Comparison of ENCODE assay signal across 8 cellular contexts in genomic region chr14:93655078-93655750, GRCh38.
A peak's percentile ranks its signal among the peaks of the same experiment; 100 is the strongest.
DNase-seq lines count a peak whose midpoint lies in the region; ATAC-seq, FAIRE-seq and TF ChIP-seq lines count a peak whose summit lies in the region.

No MANE protein-coding gene starts in this region.

- ATAC-seq in A549 (peak; percentile 50 to 71; a peak in 4 of 6 replicates), GM19328 (IDR thresholded peaks at IDR 0.05; ENCODE audit: unreplicated experiment) (no peak), HG02571 (IDR thresholded peaks at IDR 0.05; ENCODE audit: unreplicated experiment) (no peak)

- H3K4me1 ChIP-seq in A549 (no peaks in the 10 kb centered on the region), tibial nerve (peaks cover 0 to 15% (median 2%) of the 10 kb centered on the region in 4 donors)

- WGBS in A549 (ENCODE audit: missing lambda C conversion rate) = 31% methylated on average over 10 of the region's 10 CpGs
- WGBS in tibial nerve, 2 donors = 32 to 35% methylated on average over 10 of the region's 10 CpGs

- no peaks in the 10 kb centered on the region for H3K27me3 ChIP-seq in tibial nerve

- H3K4me3 ChIP-seq in A549 (no peak overlapping the region), tibial nerve (no peak overlapping the region)

- peak; percentile 36 for FAIRE-seq in A549 (lab: Jason Lieb, UNC)

- 0 out of 3 replicates have a peak, but pooled peaks cover 4% of the 10 kb centered on the region for H3K9me3 ChIP-seq in A549
- no peaks in the 10 kb centered on the region for H3K9me3 ChIP-seq in tibial nerve

- H3K4me2 ChIP-seq in A549 = no peak overlapping the region

- TF ChIP-seq EP300 in A549 (IDR thresholded peaks at IDR 0.05) (no peak), tibial nerve (IDR thresholded peaks at IDR 0.05) (peak in 1 of 2 donors; percentile 21)

- TF ChIP-seq POLR2A in A549 (IDR thresholded peaks at IDR 0.05; ENCODE audit: low read length) = no peak
- no peak for TF ChIP-seq POLR2A in tibial nerve (IDR thresholded peaks at IDR 0.05)

- POLR2A ChIA-PET in A549 (lab: Yijun Ruan, JAX) = interaction anchor here (0.7 kb wide), 1 partner anchor 10 kb away, joined by 3 read pairs; no protein-coding TSS in a partner anchor
- POLR2A ChIA-PET in GM10248 (lab: Yijun Ruan, JAX) = no interaction called here

- H3K27ac ChIP-seq in A549 (no peak overlapping the region), tibial nerve (peak overlapping the region in 2 of 4 donors; percentile 30 to 38)

- TF ChIP-seq CTCF in A549 (IDR thresholded peaks at IDR 0.05) (peak; percentile 59), GM10248 (IDR thresholded peaks at IDR 0.05; ENCODE audit: control extremely low read depth, extremely low read depth, low read depth, missing control alignments) (peak; percentile 40), tibial nerve (IDR thresholded peaks at IDR 0.05) (peak; percentile 39 to 71 (median 42))

- peak; percentile 59 to 67 for TF ChIP-seq RAD21 in A549 (conservative IDR thresholded peaks at IDR 0.05 in 1 of 2, IDR thresholded peaks at IDR 0.05 in 1 of 2)

- H3K36me3 ChIP-seq in tibial nerve = no peaks in the 10 kb centered on the region

- DNase-seq in A549 (ENCODE audit: low read depth in 1 of 2, low spot score in 1 of 2) = peak; percentile 22 to 58
- peak; percentile 36 for DNase-seq in GM10248 (ENCODE audit: extremely low spot score)
- peak; percentile 69 for DNase-seq in NCI-H2107 (lab: John Stamatoyannopoulos, UW)
- DNase-seq in amniotic epithelial cell (ENCODE audit: low read depth) = peak; percentile 6
- peak; percentile 45 for DNase-seq in iPS DF 19.7 (ENCODE audit: low read depth, low spot score)
- peak in 1 of 2 donors; percentile 38 for DNase-seq in tibial nerve (ENCODE audit: low spot score in 2 of 2)

- CTCF ChIA-PET in A549 (lab: Yijun Ruan, JAX) (interaction anchor here (0.6 to 3.9 kb wide), 42 partner anchors 8 to 527 kb away, joined by 3 to 19 read pairs (median 4); partner anchors contain the start of gene PRIMA1), GM10248 (lab: Yijun Ruan, JAX) (interaction anchor here (0.7 to 4.3 kb wide), 26 partner anchors 8 to 711 kb away, joined by 3 to 42 read pairs (median 4); no protein-coding TSS in a partner anchor)

TF ChIP-seq in A549, 52 proteins besides CTCF, POLR2A, EP300 and RAD21:
- TF ChIP-seq SMC3 (IDR thresholded peaks at IDR 0.05) = peak; percentile 51; the same call in 2 of the 3 replicates
- no peak for TF ChIP-seq MAX (IDR thresholded peaks at IDR 0.05)

Comparison
In these comparisons a context has a peak if more than half of its experiments do, and no peak if none do; other contexts are left out.
1. ATAC-seq: peak in A549 (2 of 2); none in GM19328 (single experiment) and HG02571 (single experiment).
2. Peak in every context shown above with its lines, with median percentiles within 50 percentile points of each other: CTCF ChIP-seq.